Comparison of ENCODE assay signal across 11 cellular contexts in the genomic region with DNA sequence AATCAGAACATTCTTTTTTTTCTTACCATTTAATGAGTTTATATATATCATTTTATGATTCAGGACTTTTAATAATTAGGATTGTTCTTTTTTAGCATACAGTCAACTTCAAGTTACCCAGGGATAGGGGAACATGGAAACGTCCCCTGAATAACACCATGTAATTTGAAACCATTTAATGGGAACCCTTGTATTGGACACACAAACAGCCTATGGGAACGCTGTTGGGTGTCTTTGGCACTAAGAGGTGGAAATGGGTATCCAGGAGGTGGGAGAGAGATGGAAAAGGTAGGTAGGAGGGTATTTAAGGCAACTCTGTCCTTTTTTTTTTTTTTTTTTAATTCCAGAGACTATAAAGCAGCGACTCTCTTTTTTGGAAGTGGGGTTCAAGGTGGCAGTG. TPM values are rescaled to one million over a fixed set of nuclear protein-coding genes. Genes with fewer than 3 reads are reported as not detected.
A peak's percentile ranks its signal among the peaks of the same experiment; 100 is the strongest.
DNase-seq lines count a peak whose midpoint lies in the region; ATAC-seq and TF ChIP-seq lines count a peak whose summit lies in the region.
"Had no signal": no experiment of that assay in that cellular context is flagged by ENCODE, and none has a peak within 500 bp of the region (broad histone marks: within the 10 kb centered on the region; RNA-seq: fewer than 3 reads in every experiment).

No MANE protein-coding gene starts in this region.

- H3K36me3 ChIP-seq in breast epithelium (no peaks in the 10 kb centered on the region), neuron (ENCODE audit: insufficient read depth, low read length) (peaks cover 31% of the 10 kb centered on the region)

- H3K27me3 ChIP-seq in breast epithelium (no peaks in the 10 kb centered on the region), neuron (ENCODE audit: insufficient read depth, low read length) (no peaks in the 10 kb centered on the region)
- H3K27me3 ChIP-seq: SJSA1 had no signal

- H3K4me3 ChIP-seq in NB4 (ENCODE audit: low read depth, low read length), result peak overlapping the region; percentile 83
- no peak overlapping the region for H3K4me3 ChIP-seq in breast epithelium
- H3K4me3 ChIP-seq in neuron (ENCODE audit: low read length), result peak overlapping the region; percentile 97

- TF ChIP-seq CTCF in NB4 (IDR thresholded peaks at IDR 0.05; ENCODE audit: low read depth, low read length) (no peak), breast epithelium (IDR thresholded peaks at IDR 0.05) (no peak)

- no peaks in the 10 kb centered on the region for H3K9me3 ChIP-seq in breast epithelium
- H3K9me3 ChIP-seq in neuron (ENCODE audit: low read length), result no peaks in the 10 kb centered on the region
- H3K9me3 ChIP-seq: SJSA1 had no signal

- ATAC-seq in GM21447 (IDR thresholded peaks at IDR 0.05; ENCODE audit: unreplicated experiment), result no peak

- intact Hi-C loops in breast epithelium (cut with DNase I; ENCODE audit: low total_unique reads), result no loop called here

- no peak for TF ChIP-seq POLR2A in NB4 (IDR thresholded peaks at IDR 0.05; ENCODE audit: extremely low read depth, insufficient read length)
- TF ChIP-seq POLR2A in breast epithelium (IDR thresholded peaks at IDR 0.05), result no peak

- peak overlapping the region; percentile 12 to 13 for H3K27ac ChIP-seq in breast epithelium
- H3K27ac ChIP-seq: SJSA1 had no signal

- peak; percentile 4 for DNase-seq in NCI-H1092 treated with DMSO at 0.1 percent for 48 hours (lab: John Stamatoyannopoulos, UW)
- DNase-seq in NCI-H1092 (lab: John Stamatoyannopoulos, UW), result no peak
- DNase-seq in NB4 (ENCODE audit: low read depth), result no peak
- DNase-seq in breast epithelium (ENCODE audit: low spot score in 2 of 2), result no peak
- DNase-seq in stimulated activated CD4-positive, alpha-beta T cell treated with anti-CD3 and anti-CD28 coated beads, Interleukin-4, amount 100 ng/mL, for 4 hours, result no peak
- no peak for DNase-seq in NOMO-1 treated with dmso at 0.1 percent for 144 hours (lab: John Stamatoyannopoulos, UW; ENCODE audit: unreplicated experiment)
- DNase-seq: activated gamma-delta T cell treated with Interleukin-2 at 50 U/mL for 16 hours, occipital lobe had no signal

- H2AFZ ChIP-seq in neuron (ENCODE audit: low read depth, low read length), result no peak overlapping the region

- peaks cover 0 to 9% of the 10 kb centered on the region in 2 donors for H3K4me1 ChIP-seq in breast epithelium
- H3K4me1 ChIP-seq in neuron (ENCODE audit: insufficient read depth, low read length), result peaks cover 25% of the 10 kb centered on the region

RNA-seq across cellular contexts. Expression of a gene that starts 2.6 kb away (rescaled TPM):
- 100 to 1,000 TPM in 1 of 3 donors, 10 to 100 TPM in 2; 77.3 to 108 (median 89.8) TPM for total RNA-seq in breast epithelium

RNA-seq across cellular contexts. Expression of a gene that starts 21.2 kb away (rescaled TPM):
- total RNA-seq in breast epithelium, result 10 to 100 TPM; 12.5 to 13.9 (median 13.5) TPM

Comparison
In these comparisons a context has a peak if more than half of its experiments do, and no peak if none do; other contexts are left out.
1. H3K4me3 ChIP-seq: peak in NB4 (single experiment) and neuron (single experiment); none in breast epithelium (0 of 3).